Comparison of ENCODE assay signal across 1 cellular context in the genomic region with DNA sequence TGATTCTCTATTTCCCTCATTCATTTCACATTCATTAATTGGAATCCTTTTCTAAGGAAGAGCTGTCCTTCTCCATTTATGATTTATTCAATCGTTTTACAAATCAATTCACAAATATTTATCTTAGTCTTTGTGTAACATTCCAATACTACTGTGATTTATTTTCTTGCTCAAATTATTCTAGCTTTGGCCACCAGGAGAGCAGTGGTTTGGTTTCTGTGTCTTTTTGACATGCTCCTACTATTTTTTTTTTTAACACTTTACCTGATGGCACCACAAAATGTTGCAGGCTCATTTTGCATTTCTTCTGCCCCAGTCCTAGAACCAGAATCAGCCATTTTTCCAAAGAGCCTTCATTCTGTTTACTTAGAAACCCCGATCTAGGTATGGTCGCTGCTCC.
TF ChIP-seq lines count a peak whose summit lies in the region.

No MANE protein-coding gene starts in this region.

TF ChIP-seq in SK-N-SH, 30 proteins besides CTCF, POLR2A, EP300 and RAD21 (continued from another document):
- TF ChIP-seq, protein P1, sequence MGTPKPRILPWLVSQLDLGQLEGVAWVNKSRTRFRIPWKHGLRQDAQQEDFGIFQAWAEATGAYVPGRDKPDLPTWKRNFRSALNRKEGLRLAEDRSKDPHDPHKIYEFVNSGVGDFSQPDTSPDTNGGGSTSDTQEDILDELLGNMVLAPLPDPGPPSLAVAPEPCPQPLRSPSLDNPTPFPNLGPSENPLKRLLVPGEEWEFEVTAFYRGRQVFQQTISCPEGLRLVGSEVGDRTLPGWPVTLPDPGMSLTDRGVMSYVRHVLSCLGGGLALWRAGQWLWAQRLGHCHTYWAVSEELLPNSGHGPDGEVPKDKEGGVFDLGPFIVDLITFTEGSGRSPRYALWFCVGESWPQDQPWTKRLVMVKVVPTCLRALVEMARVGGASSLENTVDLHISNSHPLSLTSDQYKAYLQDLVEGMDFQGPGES (IDR thresholded peaks at IDR 0.05; ENCODE audit: low read depth, low read length) = no peak
- TF ChIP-seq, protein P2, sequence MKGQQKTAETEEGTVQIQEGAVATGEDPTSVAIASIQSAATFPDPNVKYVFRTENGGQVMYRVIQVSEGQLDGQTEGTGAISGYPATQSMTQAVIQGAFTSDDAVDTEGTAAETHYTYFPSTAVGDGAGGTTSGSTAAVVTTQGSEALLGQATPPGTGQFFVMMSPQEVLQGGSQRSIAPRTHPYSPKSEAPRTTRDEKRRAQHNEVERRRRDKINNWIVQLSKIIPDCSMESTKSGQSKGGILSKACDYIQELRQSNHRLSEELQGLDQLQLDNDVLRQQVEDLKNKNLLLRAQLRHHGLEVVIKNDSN (IDR thresholded peaks at IDR 0.05; ENCODE audit: borderline replicate concordance, low read depth) = no peak
- TF ChIP-seq, protein P3, sequence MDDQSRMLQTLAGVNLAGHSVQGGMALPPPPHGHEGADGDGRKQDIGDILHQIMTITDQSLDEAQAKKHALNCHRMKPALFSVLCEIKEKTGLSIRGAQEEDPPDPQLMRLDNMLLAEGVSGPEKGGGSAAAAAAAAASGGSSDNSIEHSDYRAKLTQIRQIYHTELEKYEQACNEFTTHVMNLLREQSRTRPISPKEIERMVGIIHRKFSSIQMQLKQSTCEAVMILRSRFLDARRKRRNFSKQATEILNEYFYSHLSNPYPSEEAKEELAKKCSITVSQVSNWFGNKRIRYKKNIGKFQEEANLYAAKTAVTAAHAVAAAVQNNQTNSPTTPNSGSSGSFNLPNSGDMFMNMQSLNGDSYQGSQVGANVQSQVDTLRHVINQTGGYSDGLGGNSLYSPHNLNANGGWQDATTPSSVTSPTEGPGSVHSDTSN (IDR thresholded peaks at IDR 0.05) = no peak
- TF ChIP-seq MXI1 (IDR thresholded peaks at IDR 0.05; ENCODE audit: low read depth, low read length) (no peak), NRF1 (IDR thresholded peaks at IDR 0.05; ENCODE audit: low read depth, low read length) (no peak), GATA2 (CRISPR knock-in tag; IDR thresholded peaks at IDR 0.05) (no peak)
